Comparison of ENCODE assay signal across 16 cellular contexts in the genomic region with DNA sequence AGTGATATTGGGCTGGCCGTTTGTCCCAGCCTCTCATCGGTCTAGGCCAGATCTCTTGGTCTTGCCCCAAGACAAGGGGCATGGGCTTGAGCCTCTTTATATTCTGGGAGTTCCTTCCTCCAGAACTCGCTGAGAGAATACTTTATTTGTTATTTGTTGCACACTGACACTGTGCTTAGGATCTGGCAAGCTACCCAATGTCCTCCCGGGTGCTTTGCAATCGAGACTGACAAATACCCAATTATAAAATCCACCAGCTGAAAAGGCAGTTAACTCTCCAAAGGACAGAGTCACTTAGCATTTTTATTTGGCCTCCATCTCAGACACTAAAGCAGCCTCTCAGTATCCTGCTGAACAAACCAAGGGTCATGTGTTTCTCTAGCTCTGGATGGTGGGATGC.
DNase-seq lines count a peak whose midpoint lies in the region; TF ChIP-seq lines count a peak whose summit lies in the region.
"Had no signal": no experiment of that assay in that cellular context is flagged by ENCODE, and none has a peak within 500 bp of the region (broad histone marks: within the 10 kb centered on the region; RNA-seq: fewer than 3 reads in every experiment).

No MANE protein-coding gene starts in this region.

- 27% methylated on average over 5 of the region's 5 CpGs for WGBS in mammary epithelial cell (ENCODE audit: low coverage, missing lambda C conversion rate)

- no peak overlapping the region for H3K9ac ChIP-seq in mammary epithelial cell (ENCODE audit: insufficient read depth, low read length)

- H3K27ac ChIP-seq in cingulate gyrus (ENCODE audit: low read depth, low read length) (peak overlapping the region; percentile 67), substantia nigra (ENCODE audit: low read depth, low read length, poor library complexity, severe bottlenecking) (peak overlapping the region; percentile 58), mammary epithelial cell (ENCODE audit: insufficient read depth, low read depth, low read length) (no peak overlapping the region), Peyer's patch (no peak overlapping the region)

- dilution Hi-C loops in mammary epithelial cell (cut with HindIII; ENCODE audit: low sequenced_read_pairs): no loop called here

- DNase-seq in G401 (ENCODE audit: low spot score) (peak; percentile 44), medulla oblongata (ENCODE audit: extremely low spot score) (peak; percentile 82), substantia nigra (lab: John Stamatoyannopoulos, UW) (peak in 36 of 49 donors; percentile 13 to 82 (median 48)), iPS-NIHi11 (ENCODE audit: low spot score) (no peak), mammary epithelial cell (no peak), Peyer's patch (no peak)
- DNase-seq: Calu3; CD4-positive, alpha-beta memory T cell; NCI-H1092 treated with DMSO at 0.1 percent for 48 hours; NCI-H2171 treated with DMSO at 0.1 percent for 48 hours; NCI-H446; NCI-H526 treated with DMSO at 0.1 percent for 48 hours; Right ventricle myocardium superior had no signal

- intact Hi-C loops in mammary epithelial cell (cut with micrococcal nuclease): no loop called here

- no peak overlapping the region for H3K4me2 ChIP-seq in mammary epithelial cell (ENCODE audit: insufficient read depth, low read depth, low read length)

- in situ Hi-C loops in G401 (cut with HindIII; ENCODE audit: low sequenced_read_pairs) (no loop called here), mammary epithelial cell (cut with MboI; ENCODE audit: low sequenced_read_pairs in 2 of 2) (no loop called here)

- H3K9me3 ChIP-seq in mammary epithelial cell (replicated peaks; ENCODE audit: insufficient read depth, low read length) (no peaks in the 10 kb centered on the region), Peyer's patch (no peaks in the 10 kb centered on the region)

- TF ChIP-seq CTCF in mammary epithelial cell (conservative IDR thresholded peaks at IDR 0.05 in 1 of 2, IDR thresholded peaks at IDR 0.05 in 1 of 2; ENCODE audit: extremely low read depth in 1 of 2, insufficient read depth in 1 of 2, low read depth in 1 of 2, low read length in 2 of 2) (no peak), Peyer's patch (IDR thresholded peaks at IDR 0.05) (no peak)

- H3K4me1 ChIP-seq in mammary epithelial cell (ENCODE audit: insufficient read depth, low read length) (no peaks in the 10 kb centered on the region), Peyer's patch (no peaks in the 10 kb centered on the region)

- H3K36me3 ChIP-seq in mammary epithelial cell (ENCODE audit: insufficient read depth, low read length) (no peaks in the 10 kb centered on the region), Peyer's patch (no peaks in the 10 kb centered on the region)

- no peak overlapping the region for H3K4me3 ChIP-seq in mammary epithelial cell (replicated peaks in 1 of 3; ENCODE audit: insufficient read depth in 1 of 3, low read depth in 2 of 3, low read length in 3 of 3)
- H3K4me3 ChIP-seq in Peyer's patch: no peak overlapping the region
- H3K4me3 ChIP-seq: GM12878, K562 had no signal

- CTCF ChIA-PET in mammary epithelial cell (lab: Charles Lee; ENCODE audit: low non-redundant PET): no interaction called here

- no peak overlapping the region for H2AFZ ChIP-seq in mammary epithelial cell (ENCODE audit: low read depth, low read length)

- no TSS peak for BruUV-seq in mammary epithelial cell (replicated peaks; lab: Mats Ljungman, UMichigan)

- H3K79me2 ChIP-seq in mammary epithelial cell (ENCODE audit: insufficient read depth, low read length): no peaks in the 10 kb centered on the region

- no peak for TF ChIP-seq POLR2A in Peyer's patch (IDR thresholded peaks at IDR 0.05)

- no peaks in the 10 kb centered on the region for H3K27me3 ChIP-seq in mammary epithelial cell (ENCODE audit: insufficient read depth, low read length)
- no peaks in the 10 kb centered on the region for H3K27me3 ChIP-seq in Peyer's patch

- no peaks in the 10 kb centered on the region for H4K20me1 ChIP-seq in mammary epithelial cell (ENCODE audit: insufficient read depth, low read length)

Comparison
In these comparisons a context has a peak if more than half of its experiments do, and no peak if none do; other contexts are left out.
1. DNase-seq: peak in G401 (single experiment), medulla oblongata (single experiment) and substantia nigra (36 of 49); none in iPS-NIHi11 (single experiment), mammary epithelial cell (single experiment) and Peyer's patch (0 of 3).
2. H3K27ac ChIP-seq: peak in cingulate gyrus (single experiment) and substantia nigra (single experiment); none in mammary epithelial cell (single experiment) and Peyer's patch (0 of 4).